12 cellular contexts compared by ENCODE assay signal in genomic region chr20:34089655-34090324, GRCh38. TPM values are rescaled to one million over a fixed set of nuclear protein-coding genes. Genes with fewer than 3 reads are reported as not detected.
DNase-seq lines count a peak whose midpoint lies in the region; ATAC-seq and TF ChIP-seq lines count a peak whose summit lies in the region.
"Had no signal": no experiment of that assay in that cellular context is flagged by ENCODE, and none has a peak within 500 bp of the region (broad histone marks: within the 10 kb centered on the region; RNA-seq: fewer than 3 reads in every experiment).

No MANE protein-coding gene starts in this region.

- peak; percentile 74 to 91 (median 86) for ATAC-seq in heart left ventricle
- ATAC-seq in HG03439 (IDR thresholded peaks at IDR 0.05; ENCODE audit: unreplicated experiment): no peak
- ATAC-seq in gastroesophageal sphincter: no peak
- ATAC-seq: activated T-cell treated with anti-CD3 and anti-CD28 coated beads, Interleukin-2, amount 50 U/mL, for 4 hours; left lobe of liver had no signal

- H3K4me3 ChIP-seq in breast epithelium (no peak overlapping the region), heart left ventricle (no peak overlapping the region), suprapubic skin (no peak overlapping the region), gastroesophageal sphincter (no peak overlapping the region)

- H3K4me1 ChIP-seq in breast epithelium (no peaks in the 10 kb centered on the region), heart left ventricle (peaks cover 0 to 28% (median 13%) of the 10 kb centered on the region in 12 donors), suprapubic skin (peaks cover 18% of the 10 kb centered on the region), gastroesophageal sphincter (no peaks in the 10 kb centered on the region)

- H3K27me3 Mint-ChIP-seq in MCF 10A (ENCODE audit: insufficient read depth, unreplicated experiment): no peaks in the 10 kb centered on the region

- no peak overlapping the region for H3K27ac ChIP-seq in breast epithelium
- H3K27ac ChIP-seq in heart left ventricle: peak overlapping the region in 6 of 12 donors; percentile 22 to 67 (median 46)
- peak overlapping the region; percentile 36 for H3K27ac ChIP-seq in suprapubic skin
- H3K27ac ChIP-seq in gastroesophageal sphincter: no peak overlapping the region
- H3K27ac ChIP-seq: parathyroid adenoma had no signal

- CTCF ChIA-PET in MCF 10A (lab: Yijun Ruan, JAX): no interaction called here

- H3K9me3 ChIP-seq in breast epithelium: no peaks in the 10 kb centered on the region
- no peaks in the 10 kb centered on the region for H3K9me3 ChIP-seq in heart left ventricle
- H3K9me3 ChIP-seq in suprapubic skin: no peaks in the 10 kb centered on the region
- H3K9me3 ChIP-seq in gastroesophageal sphincter: no peaks in the 10 kb centered on the region

- no peak overlapping the region for H3K4me3 Mint-ChIP-seq in MCF 10A (ENCODE audit: unreplicated experiment)
- H3K4me3 Mint-ChIP-seq: activated T-cell treated with anti-CD3 and anti-CD28 coated beads, Interleukin-2, amount 50 U/mL, for 4 hours had no signal

- WGBS in heart left ventricle, 4 donors: 46 to 72% (median 62%) methylated on average over 12 to 13 of the region's 13 CpGs
- 43% methylated on average over 13 of the region's 13 CpGs for WGBS in suprapubic skin
- WGBS in gastroesophageal sphincter (ENCODE audit: low coverage in 1 of 2), 2 donors: 86% methylated on average over 12 of the region's 13 CpGs; no CpG with 5 or more reads in 1 of the 2 donors

- no peak for TF ChIP-seq CTCF in MCF 10A (IDR thresholded peaks at IDR 0.05; ENCODE audit: unreplicated experiment)
- TF ChIP-seq CTCF in breast epithelium (IDR thresholded peaks at IDR 0.05): no peak
- no peak for TF ChIP-seq CTCF in heart left ventricle (IDR thresholded peaks at IDR 0.05)
- no peak for TF ChIP-seq CTCF in suprapubic skin (IDR thresholded peaks at IDR 0.05)
- TF ChIP-seq CTCF in gastroesophageal sphincter (IDR thresholded peaks at IDR 0.05): no peak

- H3K4me1 Mint-ChIP-seq in MCF 10A (ENCODE audit: insufficient read depth, unreplicated experiment): no peaks in the 10 kb centered on the region

- TSS peak; percentile 79 for BruUV-seq in MCF 10A (replicated peaks; lab: Mats Ljungman, UMichigan)

- H3K9me3 Mint-ChIP-seq in MCF 10A (ENCODE audit: unreplicated experiment): no peaks in the 10 kb centered on the region
- H3K9me3 Mint-ChIP-seq: activated T-cell treated with anti-CD3 and anti-CD28 coated beads, Interleukin-2, amount 50 U/mL, for 4 hours had no signal

- no peak for DNase-seq in MCF 10A (ENCODE audit: unreplicated experiment)
- no peak for DNase-seq in breast epithelium (ENCODE audit: low spot score in 2 of 2)
- peak in 4 of 5 donors; percentile 37 to 66 (median 50) for DNase-seq in heart left ventricle
- no peak for DNase-seq in suprapubic skin (ENCODE audit: low spot score in 2 of 2)
- DNase-seq in C1 segment of cervical spinal cord (lab: John Stamatoyannopoulos, UW): no peak
- DNase-seq: activated T-cell treated with anti-CD3 and anti-CD28 coated beads, Interleukin-2, amount 50 U/mL, for 4 hours; NCI-H1694 treated with DMSO at 0.1 percent for 48 hours had no signal

- TF ChIP-seq POLR2A in breast epithelium (IDR thresholded peaks at IDR 0.05): no peak
- no peak for TF ChIP-seq POLR2A in heart left ventricle (IDR thresholded peaks at IDR 0.05)
- no peak for TF ChIP-seq POLR2A in suprapubic skin (IDR thresholded peaks at IDR 0.05)
- no peak for TF ChIP-seq POLR2A in gastroesophageal sphincter (IDR thresholded peaks at IDR 0.05)

- no peak overlapping the region for H3K27ac Mint-ChIP-seq in MCF 10A (ENCODE audit: low read depth, unreplicated experiment)

- H3K27me3 ChIP-seq in breast epithelium (no peaks in the 10 kb centered on the region), heart left ventricle (no peaks in the 10 kb centered on the region), suprapubic skin (no peaks in the 10 kb centered on the region), gastroesophageal sphincter (no peaks in the 10 kb centered on the region)

- peaks cover 96% of the 10 kb centered on the region for H3K36me3 Mint-ChIP-seq in MCF 10A (ENCODE audit: insufficient read depth, unreplicated experiment)

- POLR2A ChIA-PET in MCF 10A (lab: Yijun Ruan, JAX): interaction anchor here (0.7 to 7.9 kb wide), 6 partner anchors 10 to 32 kb away, joined by 3 to 47 read pairs (median 4); partner anchors contain the start of gene EIF2S2

- intact Hi-C loops in MCF 10A (cut with micrococcal nuclease) (no loop called here), breast epithelium (cut with DNase I; ENCODE audit: low total_unique reads) (no loop called here), heart left ventricle (cut with DNase I) (no loop called here)

- H3K36me3 ChIP-seq in breast epithelium (peaks cover 11% of the 10 kb centered on the region), heart left ventricle (peaks cover 0 to 98% (median 90%) of the 10 kb centered on the region in 9 donors), suprapubic skin (peaks cover 89% of the 10 kb centered on the region), gastroesophageal sphincter (peaks cover 8 to 100% of the 10 kb centered on the region in 2 donors)

- TF ChIP-seq EP300 in suprapubic skin (IDR thresholded peaks at IDR 0.05): no peak
- TF ChIP-seq EP300 in gastroesophageal sphincter (IDR thresholded peaks at IDR 0.05): no peak

TF ChIP-seq in PFSK-1, 5 proteins besides CTCF, POLR2A, EP300 and RAD21:
- no peak for TF ChIP-seq TAF1 (IDR thresholded peaks at IDR 0.05; ENCODE audit: borderline replicate concordance, insufficient read depth, low read length)
- TF ChIP-seq POLR2AphosphoS5 (IDR thresholded peaks at IDR 0.05; ENCODE audit: low read depth, low read length): peak; percentile 56
- TF ChIP-seq, protein P1, sequence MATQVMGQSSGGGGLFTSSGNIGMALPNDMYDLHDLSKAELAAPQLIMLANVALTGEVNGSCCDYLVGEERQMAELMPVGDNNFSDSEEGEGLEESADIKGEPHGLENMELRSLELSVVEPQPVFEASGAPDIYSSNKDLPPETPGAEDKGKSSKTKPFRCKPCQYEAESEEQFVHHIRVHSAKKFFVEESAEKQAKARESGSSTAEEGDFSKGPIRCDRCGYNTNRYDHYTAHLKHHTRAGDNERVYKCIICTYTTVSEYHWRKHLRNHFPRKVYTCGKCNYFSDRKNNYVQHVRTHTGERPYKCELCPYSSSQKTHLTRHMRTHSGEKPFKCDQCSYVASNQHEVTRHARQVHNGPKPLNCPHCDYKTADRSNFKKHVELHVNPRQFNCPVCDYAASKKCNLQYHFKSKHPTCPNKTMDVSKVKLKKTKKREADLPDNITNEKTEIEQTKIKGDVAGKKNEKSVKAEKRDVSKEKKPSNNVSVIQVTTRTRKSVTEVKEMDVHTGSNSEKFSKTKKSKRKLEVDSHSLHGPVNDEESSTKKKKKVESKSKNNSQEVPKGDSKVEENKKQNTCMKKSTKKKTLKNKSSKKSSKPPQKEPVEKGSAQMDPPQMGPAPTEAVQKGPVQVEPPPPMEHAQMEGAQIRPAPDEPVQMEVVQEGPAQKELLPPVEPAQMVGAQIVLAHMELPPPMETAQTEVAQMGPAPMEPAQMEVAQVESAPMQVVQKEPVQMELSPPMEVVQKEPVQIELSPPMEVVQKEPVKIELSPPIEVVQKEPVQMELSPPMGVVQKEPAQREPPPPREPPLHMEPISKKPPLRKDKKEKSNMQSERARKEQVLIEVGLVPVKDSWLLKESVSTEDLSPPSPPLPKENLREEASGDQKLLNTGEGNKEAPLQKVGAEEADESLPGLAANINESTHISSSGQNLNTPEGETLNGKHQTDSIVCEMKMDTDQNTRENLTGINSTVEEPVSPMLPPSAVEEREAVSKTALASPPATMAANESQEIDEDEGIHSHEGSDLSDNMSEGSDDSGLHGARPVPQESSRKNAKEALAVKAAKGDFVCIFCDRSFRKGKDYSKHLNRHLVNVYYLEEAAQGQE (IDR thresholded peaks at IDR 0.05; ENCODE audit: insufficient read depth in 1 of 2, low read depth in 2 of 2, low read length in 2 of 2): no peak

RNA-seq across cellular contexts. Expression of gene EIF2S2, which starts 22.3 kb away (rescaled TPM):
- total RNA-seq in MCF 10A (2022) (151 and 191 TPM in 2 replicates), breast epithelium (10 to 100 TPM; 45.6 to 55.4 (median 45.8) TPM), heart left ventricle (10 to 100 TPM; 35.5 to 53.8 (median 40.9) TPM), suprapubic skin (10 to 100 TPM; 23.7 to 38.8 (median 38.4) TPM), gastroesophageal sphincter (10 to 100 TPM; 44.4 to 65.6 (median 56.8) TPM)
- polyA plus RNA-seq in PFSK-1 (2012; ENCODE audit: insufficient read length, low read depth): 230 TPM
- 10 to 100 TPM; 25.8 to 81.7 TPM for polyA plus RNA-seq in heart left ventricle

Comparison
In these comparisons a context has a peak if more than half of its experiments do, and no peak if none do; other contexts are left out.
1. DNase-seq: peak in heart left ventricle (4 of 5); none in MCF 10A (single experiment), breast epithelium (0 of 2), suprapubic skin (0 of 2) and C1 segment of cervical spinal cord (0 of 14).
2. ATAC-seq: peak in heart left ventricle (4 of 4); none in HG03439 (single experiment) and gastroesophageal sphincter (single experiment).